In genomic region chr9:6894135-6894534, GRCh38 we compare ENCODE assay signal across 11 cellular contexts.
DNase-seq lines count a peak whose midpoint lies in the region; ATAC-seq lines count a peak whose summit lies in the region.
"Had no signal": no experiment of that assay in that cellular context is flagged by ENCODE, and none has a peak within 500 bp of the region (broad histone marks: within the 10 kb centered on the region; RNA-seq: fewer than 3 reads in every experiment).

No MANE protein-coding gene starts in this region.

- ATAC-seq in GM18520 (IDR thresholded peaks at IDR 0.05; ENCODE audit: unreplicated experiment) (peak; percentile 95), GM21367 (IDR thresholded peaks at IDR 0.05; ENCODE audit: unreplicated experiment) (peak; percentile 87), HG03066 (IDR thresholded peaks at IDR 0.05; ENCODE audit: low read depth, unreplicated experiment) (peak; percentile 87), right cardiac atrium (no peak)
- ATAC-seq in activated naive CD8-positive, alpha-beta T cell treated with anti-CD3 and anti-CD28 coated beads, Interleukin-2, amount 10 ng/mL, durations not matched to agents 7 days and 5 days (ENCODE audit: low read depth) = peak; percentile 98

- DNase-seq in activated naive CD8-positive, alpha-beta T cell treated with anti-CD3 and anti-CD28 coated beads, Interleukin-2, amount 10 ng/mL, durations not matched to agents 7 days and 5 days = no peak
- DNase-seq in superior temporal gyrus (ENCODE audit: extremely low spot score) = no peak
- DNase-seq in EL = no peak
- DNase-seq in DMS53 (lab: John Stamatoyannopoulos, UW) = no peak
- DNase-seq in right cardiac atrium = no peak
- DNase-seq: activated T-cell treated with anti-CD3 and anti-CD28 coated beads, Interleukin-2, amount 50 U/mL, for 24 hours; stimulated activated CD4-positive, alpha-beta T cell treated with anti-CD3 and anti-CD28 coated beads, Interleukin-1b, Interleukin-23, amount 100 ng/mL, for 48 hours; uterus had no signal

- H3K4me3 ChIP-seq in right cardiac atrium (ENCODE audit: low read length) = no peak overlapping the region
- H3K4me3 ChIP-seq: uterus had no signal

- H3K4me1 ChIP-seq in right cardiac atrium (ENCODE audit: control insufficient read depth, insufficient read depth, low read length) = no peaks in the 10 kb centered on the region
- H3K4me1 ChIP-seq: uterus had no signal

- H3K27ac Mint-ChIP-seq in activated naive CD8-positive, alpha-beta T cell treated with anti-CD3 and anti-CD28 coated beads, Interleukin-2, amount 10 ng/mL, durations not matched to agents 7 days and 5 days = peak overlapping the region; percentile 81

- H3K27me3 ChIP-seq in right cardiac atrium (ENCODE audit: control insufficient read depth, insufficient read depth) = no peaks in the 10 kb centered on the region
- H3K27me3 ChIP-seq: uterus had no signal

- no peaks in the 10 kb centered on the region for H3K27me3 Mint-ChIP-seq in activated naive CD8-positive, alpha-beta T cell treated with anti-CD3 and anti-CD28 coated beads, Interleukin-2, amount 10 ng/mL, durations not matched to agents 7 days and 5 days
- H3K27me3 Mint-ChIP-seq: activated T-cell treated with anti-CD3 and anti-CD28 coated beads, Interleukin-2, amount 50 U/mL, for 24 hours had no signal

- POLR2A ChIA-PET in activated naive CD8-positive, alpha-beta T cell treated with anti-CD3 and anti-CD28 coated beads, Interleukin-2, amount 10 ng/mL, durations not matched to agents 7 days and 5 days (lab: Charles Lee) = interaction anchor here (1.9 kb wide), 1 partner anchor 137 kb away, joined by 8 read pairs; the partner anchor contains the start of gene KDM4C

- H3K9me3 ChIP-seq in right cardiac atrium (ENCODE audit: control insufficient read depth, low read length) = no peaks in the 10 kb centered on the region
- H3K9me3 ChIP-seq: uterus had no signal

- no peak overlapping the region for H3K27ac ChIP-seq in right cardiac atrium (ENCODE audit: low read length)
- H3K27ac ChIP-seq: uterus had no signal

- 83% methylated on average over 3 of the region's 3 CpGs for WGBS in right cardiac atrium

- H3K4me1 Mint-ChIP-seq in activated naive CD8-positive, alpha-beta T cell treated with anti-CD3 and anti-CD28 coated beads, Interleukin-2, amount 10 ng/mL, durations not matched to agents 7 days and 5 days = peaks cover 38% of the 10 kb centered on the region

- peaks cover 50% of the 10 kb centered on the region for H3K36me3 Mint-ChIP-seq in activated naive CD8-positive, alpha-beta T cell treated with anti-CD3 and anti-CD28 coated beads, Interleukin-2, amount 10 ng/mL, durations not matched to agents 7 days and 5 days

- H3K9me3 Mint-ChIP-seq in activated naive CD8-positive, alpha-beta T cell treated with anti-CD3 and anti-CD28 coated beads, Interleukin-2, amount 10 ng/mL, durations not matched to agents 7 days and 5 days = no peaks in the 10 kb centered on the region
- H3K9me3 Mint-ChIP-seq: activated T-cell treated with anti-CD3 and anti-CD28 coated beads, Interleukin-2, amount 50 U/mL, for 24 hours had no signal

- intact Hi-C loops in right cardiac atrium (cut with DNase I) = no loop called here

- H3K4me3 Mint-ChIP-seq in activated naive CD8-positive, alpha-beta T cell treated with anti-CD3 and anti-CD28 coated beads, Interleukin-2, amount 10 ng/mL, durations not matched to agents 7 days and 5 days = peak overlapping the region; percentile 76
- H3K4me3 Mint-ChIP-seq: activated T-cell treated with anti-CD3 and anti-CD28 coated beads, Interleukin-2, amount 50 U/mL, for 24 hours had no signal

Comparison
In these comparisons a context has a peak if more than half of its experiments do, and no peak if none do; other contexts are left out.
1. ATAC-seq: peak in GM18520 (single experiment), GM21367 (single experiment), HG03066 (single experiment) and activated naive CD8-positive, alpha-beta T cell treated with anti-CD3 and anti-CD28 coated beads, Interleukin-2, amount 10 ng/mL, durations not matched to agents 7 days and 5 days (single experiment); none in right cardiac atrium (0 of 2).